In the genomic region with DNA sequence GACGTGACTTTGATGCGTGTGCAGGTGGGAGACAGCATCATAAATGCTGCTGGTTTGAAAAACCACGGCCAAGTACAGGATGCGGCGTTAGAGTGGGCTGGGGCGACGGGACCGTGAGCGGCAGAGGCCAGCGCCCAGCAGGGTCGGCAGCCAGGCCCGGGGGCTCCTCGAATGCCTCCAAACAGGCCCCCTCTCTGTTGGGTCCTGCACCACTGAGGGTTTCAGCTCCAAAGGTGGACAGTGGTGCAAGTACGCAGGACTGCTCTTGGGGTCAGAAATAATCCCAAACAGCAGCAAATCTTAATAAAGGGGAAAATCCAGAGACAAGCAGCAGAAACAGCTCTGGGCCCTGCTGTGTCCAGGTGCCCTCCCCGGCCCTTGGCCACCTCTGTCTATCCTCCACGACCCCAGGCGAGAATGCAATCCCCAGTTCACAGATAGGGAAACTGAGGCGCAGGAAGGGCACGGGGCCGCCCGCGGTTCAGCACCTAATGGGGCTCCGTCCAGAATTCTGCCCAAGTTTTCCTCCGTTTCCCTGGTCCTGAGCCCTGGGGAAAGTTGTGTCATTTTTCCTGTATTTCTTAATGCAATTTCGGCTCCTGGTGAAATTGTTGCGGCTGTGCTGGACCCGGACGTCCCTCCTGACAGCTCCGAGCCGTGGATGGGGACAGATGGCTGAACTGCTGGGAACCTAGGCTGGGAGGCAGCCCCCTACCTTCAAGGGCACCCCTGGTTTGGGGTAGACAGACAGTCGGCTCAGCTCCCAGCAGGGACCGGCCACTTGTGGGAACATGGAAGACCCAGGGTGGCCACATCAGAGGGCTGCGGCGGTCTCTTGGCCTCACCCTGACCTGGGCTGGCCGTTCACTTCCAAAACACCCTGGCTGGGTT, we compare ENCODE assay signal across 29 cellular contexts.
A peak's percentile ranks its signal among the peaks of the same experiment; 100 is the strongest.
DNase-seq lines count a peak whose midpoint lies in the region; ATAC-seq and TF ChIP-seq lines count a peak whose summit lies in the region.
"Had no signal": no experiment of that assay in that cellular context is flagged by ENCODE, and none has a peak within 500 bp of the region (broad histone marks: within the 10 kb centered on the region; RNA-seq: fewer than 3 reads in every experiment).

No MANE protein-coding gene starts in this region.

- no peaks in the 10 kb centered on the region for H3K27me3 ChIP-seq in colonic mucosa
- H3K27me3 ChIP-seq: right lobe of liver, vagina had no signal

- H3K27me3 Mint-ChIP-seq in activated CD8-positive, alpha-beta memory T cell treated with anti-CD3 and anti-CD28 coated beads, Interleukin-2, amount 10 ng/mL, durations not matched to agents 7 days and 5 days: peaks cover 15% of the 10 kb centered on the region
- peaks cover 17% of the 10 kb centered on the region for H3K27me3 Mint-ChIP-seq in type B pancreatic cell
- H3K27me3 Mint-ChIP-seq: activated T-cell treated with anti-CD3 and anti-CD28 coated beads, Interleukin-2, amount 50 U/mL, for 24 hours; CD4-positive, alpha-beta memory T cell; T-helper 17 cell had no signal

- no peak overlapping the region for H3K27ac ChIP-seq in colonic mucosa
- H3K27ac ChIP-seq: right lobe of liver, SK-N-MC, vagina had no signal

- no peak overlapping the region for H3K9ac ChIP-seq in colonic mucosa (ENCODE audit: low read depth in 2 of 2, low read length in 2 of 2)

- peak; percentile 49 for DNase-seq in activated CD8-positive, alpha-beta memory T cell treated with anti-CD3 and anti-CD28 coated beads for 24 hours
- DNase-seq in activated CD8-positive, alpha-beta memory T cell treated with anti-CD3 and anti-CD28 coated beads, Interleukin-2, amount 10 ng/mL, durations not matched to agents 7 days and 5 days: no peak
- DNase-seq in colonic mucosa (peak; percentile 15), left lobe of liver (ENCODE audit: low spot score) (peak; percentile 35), type B pancreatic cell (ENCODE audit: extremely low spot score, unreplicated experiment) (peak; percentile 61), SW480 (ENCODE audit: low spot score) (no peak)
- DNase-seq: activated CD4-positive, alpha-beta T cell treated with anti-CD3 and anti-CD28 coated beads for 1 hour; activated CD8-positive, alpha-beta T cell treated with anti-CD3 and anti-CD28 coated beads, Interleukin-2, amount 10 ng/mL, durations not matched to agents 7 days and 5 days; activated naive CD4-positive, alpha-beta T cell; activated T-cell treated with anti-CD3 and anti-CD28 coated beads, Interleukin-2, amount 50 U/mL, for 24 hours; CD4-positive, alpha-beta memory T cell; DMS 273 treated with DMSO at 0.1 percent for 48 hours; mucosa of descending colon; NCI-H1105 treated with DMSO at 0.1 percent for 48 hours; NCI-H2081; NCI-H226; NCI-H748 treated with DMSO at 0.1 percent for 48 hours; RPMI8226; stimulated activated CD4-positive, alpha-beta T cell treated with anti-CD3 and anti-CD28 coated beads, Interleukin-12 subunit alpha, Interleukin-12 subunit beta, amount 100 ng/mL, for 4 hours; stimulated activated CD4-positive, alpha-beta T cell treated with anti-CD3 and anti-CD28 coated beads, Interleukin-4, amount 100 ng/mL, for 24 hours had no signal

- H3K4me1 Mint-ChIP-seq in activated CD8-positive, alpha-beta memory T cell treated with anti-CD3 and anti-CD28 coated beads, Interleukin-2, amount 10 ng/mL, durations not matched to agents 7 days and 5 days: no peaks in the 10 kb centered on the region
- no peaks in the 10 kb centered on the region for H3K4me1 Mint-ChIP-seq in type B pancreatic cell (ENCODE audit: unreplicated experiment)
- H3K4me1 Mint-ChIP-seq: brain, neural crest cell had no signal

- no peak for ATAC-seq in activated CD8-positive, alpha-beta memory T cell treated with anti-CD3 and anti-CD28 coated beads, Interleukin-2, amount 10 ng/mL, durations not matched to agents 7 days and 5 days
- ATAC-seq in left lobe of liver (no peak), GM18517 (IDR thresholded peaks at IDR 0.05; ENCODE audit: unreplicated experiment) (no peak), HG03520 (IDR thresholded peaks at IDR 0.05; ENCODE audit: unreplicated experiment) (no peak)
- ATAC-seq: activated CD8-positive, alpha-beta T cell treated with anti-CD3 and anti-CD28 coated beads, Interleukin-2, amount 10 ng/mL, durations not matched to agents 7 days and 5 days; mucosa of descending colon; stimulated activated effector memory CD8-positive, alpha-beta T cell treated with anti-CD3 and anti-CD28 coated beads, Interleukin-12 subunit alpha, Interleukin-12 subunit beta, amount 100 ng/mL, for 72 hours; T-helper 17 cell had no signal

- CTCF ChIA-PET in activated CD8-positive, alpha-beta memory T cell treated with anti-CD3 and anti-CD28 coated beads, Interleukin-2, amount 10 ng/mL, durations not matched to agents 7 days and 5 days (lab: Charles Lee): no interaction called here

- H3K9me3 ChIP-seq in colonic mucosa: no peaks in the 10 kb centered on the region
- H3K9me3 ChIP-seq: right lobe of liver, vagina had no signal

- peaks cover 5% of the 10 kb centered on the region for H3K9me3 Mint-ChIP-seq in activated CD8-positive, alpha-beta memory T cell treated with anti-CD3 and anti-CD28 coated beads, Interleukin-2, amount 10 ng/mL, durations not matched to agents 7 days and 5 days (ENCODE audit: low read depth)
- H3K9me3 Mint-ChIP-seq in type B pancreatic cell: peaks cover 12% of the 10 kb centered on the region

- H3K4me3 ChIP-seq in colonic mucosa: no peak overlapping the region
- H3K4me3 ChIP-seq: mucosa of descending colon, right lobe of liver, SK-N-MC, vagina had no signal

- intact Hi-C loops in colonic mucosa (cut with DNase I): no loop called here

- H3K4me1 ChIP-seq in colonic mucosa: no peaks in the 10 kb centered on the region
- H3K4me1 ChIP-seq: right lobe of liver had no signal

- no peaks in the 10 kb centered on the region for H3K36me3 ChIP-seq in colonic mucosa
- H3K36me3 ChIP-seq: right lobe of liver, vagina had no signal

- H3K4me3 Mint-ChIP-seq in activated CD8-positive, alpha-beta memory T cell treated with anti-CD3 and anti-CD28 coated beads, Interleukin-2, amount 10 ng/mL, durations not matched to agents 7 days and 5 days: no peak overlapping the region
- no peak overlapping the region for H3K4me3 Mint-ChIP-seq in type B pancreatic cell
- H3K4me3 Mint-ChIP-seq: activated CD8-positive, alpha-beta T cell treated with anti-CD3 and anti-CD28 coated beads, Interleukin-2, amount 10 ng/mL, durations not matched to agents 7 days and 5 days; activated T-cell treated with anti-CD3 and anti-CD28 coated beads, Interleukin-2, amount 50 U/mL, for 24 hours; brain; CD4-positive, alpha-beta memory T cell; neural crest cell; stimulated activated effector memory CD8-positive, alpha-beta T cell treated with anti-CD3 and anti-CD28 coated beads, Interleukin-12 subunit alpha, Interleukin-12 subunit beta, amount 100 ng/mL, for 72 hours; T-helper 17 cell had no signal

- peaks cover 4% of the 10 kb centered on the region for H3K36me3 Mint-ChIP-seq in activated CD8-positive, alpha-beta memory T cell treated with anti-CD3 and anti-CD28 coated beads, Interleukin-2, amount 10 ng/mL, durations not matched to agents 7 days and 5 days
- H3K36me3 Mint-ChIP-seq in type B pancreatic cell: no peaks in the 10 kb centered on the region
- H3K36me3 Mint-ChIP-seq: brain; stimulated activated effector memory CD8-positive, alpha-beta T cell treated with anti-CD3 and anti-CD28 coated beads, Interleukin-12 subunit alpha, Interleukin-12 subunit beta, amount 100 ng/mL, for 72 hours had no signal

- no peak overlapping the region for H3K27ac Mint-ChIP-seq in activated CD8-positive, alpha-beta memory T cell treated with anti-CD3 and anti-CD28 coated beads, Interleukin-2, amount 10 ng/mL, durations not matched to agents 7 days and 5 days
- no peak overlapping the region for H3K27ac Mint-ChIP-seq in type B pancreatic cell
- H3K27ac Mint-ChIP-seq: activated CD8-positive, alpha-beta T cell treated with anti-CD3 and anti-CD28 coated beads, Interleukin-2, amount 10 ng/mL, durations not matched to agents 7 days and 5 days; activated T-cell treated with anti-CD3 and anti-CD28 coated beads, Interleukin-2, amount 50 U/mL, for 24 hours; brain; CD4-positive, alpha-beta memory T cell; stimulated activated effector memory CD8-positive, alpha-beta T cell treated with anti-CD3 and anti-CD28 coated beads, Interleukin-12 subunit alpha, Interleukin-12 subunit beta, amount 100 ng/mL, for 72 hours; T-helper 17 cell had no signal

- TF ChIP-seq CTCF in colonic mucosa (IDR thresholded peaks at IDR 0.05): no peak
- TF ChIP-seq CTCF in type B pancreatic cell (conservative IDR thresholded peaks at IDR 0.05): no peak

Comparison
In these comparisons a context has a peak if more than half of its experiments do, and no peak if none do; other contexts are left out.
1. DNase-seq: peak in activated CD8-positive, alpha-beta memory T cell treated with anti-CD3 and anti-CD28 coated beads for 24 hours (single experiment), colonic mucosa (single experiment), left lobe of liver (single experiment) and type B pancreatic cell (single experiment); none in activated CD8-positive, alpha-beta memory T cell treated with anti-CD3 and anti-CD28 coated beads, Interleukin-2, amount 10 ng/mL, durations not matched to agents 7 days and 5 days (single experiment) and SW480 (single experiment).